ENCODE assay signal across 40 cellular contexts in the genomic region with DNA sequence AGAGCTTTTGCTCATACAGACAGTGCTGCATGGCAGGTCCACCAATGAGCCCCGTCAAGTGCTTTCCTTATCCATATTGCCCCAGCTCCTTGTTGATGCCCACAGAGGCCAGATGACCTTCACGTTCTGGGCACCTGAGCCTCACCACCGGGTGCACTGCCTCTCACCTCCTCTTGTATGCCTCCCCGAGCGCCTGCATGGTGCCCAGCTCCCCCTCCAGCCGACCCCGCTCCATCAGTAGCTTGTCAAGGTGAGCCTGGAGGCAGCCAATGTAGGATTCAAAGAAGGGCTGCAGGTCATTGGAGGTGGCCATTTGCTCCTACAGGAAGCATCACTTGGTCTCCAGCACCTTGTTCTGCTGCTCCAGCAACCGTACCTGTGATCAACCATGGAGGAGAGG. TPM values are rescaled to one million over a fixed set of nuclear protein-coding genes. Genes with fewer than 3 reads are reported as not detected.
"Had no signal": no experiment of that assay in that cellular context is flagged by ENCODE, and none has a peak within 500 bp of the region (broad histone marks: within the 10 kb centered on the region; RNA-seq: fewer than 3 reads in every experiment).

No MANE protein-coding gene starts in this region.

- ATAC-seq: activated naive CD4-positive, alpha-beta T cell treated with anti-CD3 and anti-CD28 coated beads, Interleukin-2, amount 50 U/mL, for 72 hours; activated naive CD8-positive, alpha-beta T cell treated with anti-CD3 and anti-CD28 coated beads, Interleukin-2, amount 50 U/mL, for 24 hours; activated T-cell treated with anti-CD3 and anti-CD28 coated beads, Interleukin-2, amount 50 U/mL, for 4 hours; activated T-cell treated with anti-CD3 and anti-CD28 coated beads, Interleukin-2, amount 50 U/mL, for 72 hours; activated T-helper 17 cell treated with anti-CD3 and anti-CD28 coated beads, Interleukin-2, amount 50 U/mL, for 72 hours; body of pancreas had no signal

- H3K4me1 ChIP-seq: adrenal gland, ascending aorta, body of pancreas, breast epithelium had no signal

- H3K27ac ChIP-seq: adrenal gland, ascending aorta, body of pancreas, brain microvascular endothelial cell, breast epithelium, cardiac muscle cell had no signal

- H3K27me3 ChIP-seq: ascending aorta, body of pancreas, brain microvascular endothelial cell had no signal

- DNase-seq: activated effector memory CD4-positive, alpha-beta T cell treated with anti-CD3 and anti-CD28 coated beads, Interleukin-2, amount 50 U/mL, for 16 hours; activated effector memory CD4-positive, alpha-beta T cell treated with Interleukin-2 at 50 U/mL for 16 hours; activated gamma-delta T cell; activated gamma-delta T cell treated with Interleukin-2 at 50 U/mL for 16 hours; activated naive CD4-positive, alpha-beta T cell; activated naive CD4-positive, alpha-beta T cell treated with anti-CD3 and anti-CD28 coated beads for 36 hours; activated naive CD4-positive, alpha-beta T cell treated with anti-CD3 and anti-CD28 coated beads, Interleukin-2, amount 10 ng/mL, durations not matched to agents 7 days and 5 days; activated naive CD4-positive, alpha-beta T cell treated with anti-CD3 and anti-CD28 coated beads, Interleukin-2, amount 50 U/mL, for 16 hours; activated naive CD4-positive, alpha-beta T cell treated with Interleukin-2 at 50 U/mL for 16 hours; activated naive CD8-positive, alpha-beta T cell treated with anti-CD3 and anti-CD28 coated beads for 36 hours; activated naive CD8-positive, alpha-beta T cell treated with anti-CD3 and anti-CD28 coated beads, Interleukin-2, amount 10 ng/mL, durations not matched to agents 7 days and 5 days; activated naive CD8-positive, alpha-beta T cell treated with anti-CD3 and anti-CD28 coated beads, Interleukin-2, amount 50 U/mL, for 24 hours; activated T-cell treated with anti-CD3 and anti-CD28 coated beads for 4 hours; activated T-cell treated with anti-CD3 and anti-CD28 coated beads, Interleukin-2, amount 50 U/mL, for 1 hour; activated T-cell treated with anti-CD3 and anti-CD28 coated beads, Interleukin-2, amount 50 U/mL, for 24 hours; activated T-cell treated with anti-CD3 and anti-CD28 coated beads, Interleukin-2, amount 50 U/mL, for 4 hours; activated T-cell treated with anti-CD3 and anti-CD28 coated beads, Interleukin-2, amount 50 U/mL, for 48 hours; activated T-cell treated with anti-CD3 and anti-CD28 coated beads, Interleukin-2, amount 50 U/mL, for 72 hours; adrenal gland; amniotic stem cell; amygdala; anterior cingulate cortex; aorta; body of pancreas; brain microvascular endothelial cell; caudate nucleus; central memory CD4-positive, alpha-beta T cell; cerebellar nuclear complex had no signal

- H3K36me3 ChIP-seq: adrenal gland, ascending aorta, brain microvascular endothelial cell, breast epithelium, cardiac muscle cell had no signal

- H3K4me3 ChIP-seq: adrenal gland, ascending aorta, body of pancreas, breast epithelium, cardiac muscle cell had no signal

- H3K9me3 ChIP-seq: adrenal gland, ascending aorta, body of pancreas, breast epithelium had no signal

RNA-seq across cellular contexts. Expression of a gene that starts 31.8 kb away (rescaled TPM):
- total RNA-seq: activated naive CD4-positive, alpha-beta T cell treated with anti-CD3 and anti-CD28 coated beads for 36 hours; activated naive CD4-positive, alpha-beta T cell treated with anti-CD3 and anti-CD28 coated beads, Interleukin-2, amount 50 U/mL, for 72 hours; activated naive CD8-positive, alpha-beta T cell treated with anti-CD3 and anti-CD28 coated beads for 36 hours; activated naive CD8-positive, alpha-beta T cell treated with anti-CD3 and anti-CD28 coated beads, Interleukin-2, amount 10 ng/mL, durations not matched to agents 7 days and 5 days; activated T-cell treated with anti-CD3 and anti-CD28 coated beads, Interleukin-2, amount 50 U/mL, for 4 hours; activated T-cell treated with anti-CD3 and anti-CD28 coated beads, Interleukin-2, amount 50 U/mL, for 72 hours; activated T-helper 1 cell treated with anti-CD3 and anti-CD28 coated beads, Interleukin-12 subunit alpha, Interleukin-12 subunit beta, Interleukin-2, Interleukin-4 antibody, amounts not matched to agents 30 ng/mL and 10 ng/mL and 1 ng/mL, durations not matched to agents 14 hours and 24 hours and 36 hours; activated T-helper 17 cell treated with anti-CD3 and anti-CD28 coated beads, Interleukin-2, amount 50 U/mL, for 72 hours; activated T-helper 2 cell treated with anti-CD3 and anti-CD28 coated beads, Interferon-gamma antibody, Interleukin-2, Interleukin-4, amounts not matched to agents 10 μg/mL and 5 μg/mL and 100 μg/mL, durations not matched to agents 14 hours and 24 hours and 36 hours; adrenal gland; aorta; ascending aorta; astrocyte; body of pancreas; bronchial epithelial cell; cardiac muscle cell; chondrocyte had no signal
- polyA plus RNA-seq: adrenal gland, aorta, cardiac muscle cell had no signal

RNA-seq across cellular contexts. Expression of a gene that starts 42.0 kb away (rescaled TPM):
- total RNA-seq: activated naive CD4-positive, alpha-beta T cell treated with anti-CD3 and anti-CD28 coated beads for 36 hours; activated naive CD4-positive, alpha-beta T cell treated with anti-CD3 and anti-CD28 coated beads, Interleukin-2, amount 50 U/mL, for 72 hours; activated naive CD8-positive, alpha-beta T cell treated with anti-CD3 and anti-CD28 coated beads for 36 hours; activated naive CD8-positive, alpha-beta T cell treated with anti-CD3 and anti-CD28 coated beads, Interleukin-2, amount 10 ng/mL, durations not matched to agents 7 days and 5 days; activated T-cell treated with anti-CD3 and anti-CD28 coated beads, Interleukin-2, amount 50 U/mL, for 4 hours; activated T-cell treated with anti-CD3 and anti-CD28 coated beads, Interleukin-2, amount 50 U/mL, for 72 hours; activated T-helper 1 cell treated with anti-CD3 and anti-CD28 coated beads, Interleukin-12 subunit alpha, Interleukin-12 subunit beta, Interleukin-2, Interleukin-4 antibody, amounts not matched to agents 30 ng/mL and 10 ng/mL and 1 ng/mL, durations not matched to agents 14 hours and 24 hours and 36 hours; activated T-helper 17 cell treated with anti-CD3 and anti-CD28 coated beads, Interleukin-2, amount 50 U/mL, for 72 hours; activated T-helper 2 cell treated with anti-CD3 and anti-CD28 coated beads, Interferon-gamma antibody, Interleukin-2, Interleukin-4, amounts not matched to agents 10 μg/mL and 5 μg/mL and 100 μg/mL, durations not matched to agents 14 hours and 24 hours and 36 hours; adrenal gland; aorta; ascending aorta; astrocyte; body of pancreas; breast epithelium; bronchial epithelial cell; cardiac muscle cell; cerebellum; chondrocyte had no signal
- polyA plus RNA-seq: adipose tissue, adrenal gland, aorta, cardiac muscle cell had no signal

RNA-seq across cellular contexts. Expression of a gene that starts 54.9 kb away (rescaled TPM):
- total RNA-seq: activated naive CD4-positive, alpha-beta T cell treated with anti-CD3 and anti-CD28 coated beads for 36 hours; activated naive CD4-positive, alpha-beta T cell treated with anti-CD3 and anti-CD28 coated beads, Interleukin-2, amount 50 U/mL, for 72 hours; activated naive CD8-positive, alpha-beta T cell treated with anti-CD3 and anti-CD28 coated beads for 36 hours; activated naive CD8-positive, alpha-beta T cell treated with anti-CD3 and anti-CD28 coated beads, Interleukin-2, amount 10 ng/mL, durations not matched to agents 7 days and 5 days; activated T-cell treated with anti-CD3 and anti-CD28 coated beads, Interleukin-2, amount 50 U/mL, for 72 hours; activated T-helper 1 cell treated with anti-CD3 and anti-CD28 coated beads, Interleukin-12 subunit alpha, Interleukin-12 subunit beta, Interleukin-2, Interleukin-4 antibody, amounts not matched to agents 30 ng/mL and 10 ng/mL and 1 ng/mL, durations not matched to agents 14 hours and 24 hours and 36 hours; activated T-helper 17 cell treated with anti-CD3 and anti-CD28 coated beads, Interleukin-2, amount 50 U/mL, for 72 hours; ascending aorta; astrocyte; body of pancreas; breast epithelium; bronchial epithelial cell; cardiac muscle cell; chondrocyte had no signal
- polyA plus RNA-seq: adipose tissue, adrenal gland, aorta, cardiac muscle cell had no signal
